ENCODE assay signal across 9 cellular contexts in the genomic region with DNA sequence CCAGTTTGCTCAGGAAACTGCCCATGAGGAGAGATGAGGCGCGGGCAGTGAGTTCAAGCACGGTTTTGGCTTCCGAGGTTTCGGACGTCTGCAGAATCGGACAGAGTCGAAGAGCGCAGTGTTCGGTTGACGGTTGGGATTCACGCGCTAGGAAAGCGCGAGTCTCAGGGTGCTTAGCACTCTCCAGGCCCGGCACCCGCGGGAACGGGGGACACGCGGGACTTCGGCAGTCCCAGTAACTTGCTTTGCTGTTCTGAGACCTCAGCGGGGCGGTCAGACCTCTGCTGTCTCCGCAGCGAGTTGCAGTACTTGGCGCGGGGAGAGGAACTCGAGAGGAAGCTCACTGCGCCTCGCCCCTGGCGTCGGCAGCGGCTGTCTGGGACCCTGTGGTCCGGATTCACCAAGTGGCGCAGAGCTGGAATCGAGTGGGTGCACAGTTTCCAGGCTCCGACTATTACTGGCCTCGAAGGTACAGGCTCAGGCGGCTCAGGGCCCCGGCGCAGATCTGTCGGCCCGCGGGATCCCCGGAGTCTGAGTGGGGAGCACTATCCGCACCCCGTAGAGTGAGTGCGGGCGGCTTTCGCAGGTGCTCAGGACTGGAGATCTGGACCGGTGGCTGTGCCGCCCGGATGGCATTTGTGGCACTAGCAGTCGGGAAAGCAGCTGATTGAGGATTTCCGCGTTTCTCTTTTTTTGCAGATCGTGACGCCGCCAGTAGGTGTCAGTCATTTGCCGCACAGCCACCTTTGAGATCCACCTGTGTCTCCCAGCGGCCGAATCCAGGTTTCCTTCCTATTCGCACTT. TPM values are rescaled to one million over a fixed set of nuclear protein-coding genes. Genes with fewer than 3 reads are reported as not detected.
DNase-seq lines count a peak whose midpoint lies in the region; ATAC-seq and TF ChIP-seq lines count a peak whose summit lies in the region.
"Had no signal": no experiment of that assay in that cellular context is flagged by ENCODE, and none has a peak within 500 bp of the region (broad histone marks: within the 10 kb centered on the region; RNA-seq: fewer than 3 reads in every experiment).

A gene (minus strand): TSS at position 128 of the 804 bp plus-strand sequence. CDS start 103 bp downstream, at position 25.

- H3K4me3 ChIP-seq in CD8-positive, alpha-beta T cell (ENCODE audit: low read depth, low read length): peak within 1 kb of the TSS; percentile 80

- H3K4me1 ChIP-seq in CD8-positive, alpha-beta T cell (ENCODE audit: insufficient read depth, low read length): peaks cover 12% of the 10 kb centered on the region

- intact Hi-C loops in CD8-positive, alpha-beta T cell (cut with DNase I, micrococcal nuclease): loop anchor here (1.0 to 5.0 kb wide), 12 partner anchors 75 to 585 kb away; a partner anchor contains a TSS
- intact Hi-C loops in activated CD4-positive, alpha-beta T cell treated with anti-CD3 and anti-CD28 coated beads for 36 hours (cut with DNase I, micrococcal nuclease): loop anchor here (1.0 to 5.0 kb wide), 9 partner anchors 76 to 440 kb away; a partner anchor contains a TSS

- CTCF ChIA-PET in CD8-positive, alpha-beta T cell (lab: Charles Lee): interaction anchor here (0.6 to 2.1 kb wide), 25 partner anchors 17 to 584 kb away, joined by 3 to 16 read pairs (median 4); no protein-coding TSS in a partner anchor
- CTCF ChIA-PET in activated CD4-positive, alpha-beta T cell treated with anti-CD3 and anti-CD28 coated beads for 36 hours (lab: Charles Lee): interaction anchor here (0.6 to 1.4 kb wide), 14 partner anchors 8 to 741 kb away, joined by 3 to 9 read pairs (median 4); no protein-coding TSS in a partner anchor

- H3K36me3 ChIP-seq in CD8-positive, alpha-beta T cell (ENCODE audit: insufficient read depth, low read length): no peaks in the 10 kb centered on the region

- peak; percentile 65 for ATAC-seq in CD8-positive, alpha-beta T cell
- ATAC-seq in GM21786 (IDR thresholded peaks at IDR 0.05; ENCODE audit: unreplicated experiment) (peak; percentile 61), HG03460 (IDR thresholded peaks at IDR 0.05; ENCODE audit: unreplicated experiment) (no peak)
- ATAC-seq in activated CD4-positive, alpha-beta T cell treated with anti-CD3 and anti-CD28 coated beads for 36 hours: peak; percentile 69

- peak; percentile 79 for TF ChIP-seq CTCF in CD8-positive, alpha-beta T cell (IDR thresholded peaks at IDR 0.05)

- no peaks in the 10 kb centered on the region for H3K36me3 Mint-ChIP-seq in CD8-positive, alpha-beta T cell
- H3K36me3 Mint-ChIP-seq in activated CD4-positive, alpha-beta T cell treated with anti-CD3 and anti-CD28 coated beads for 36 hours (ENCODE audit: low read depth): no peaks in the 10 kb centered on the region

- peaks cover 10% of the 10 kb centered on the region for H3K27me3 ChIP-seq in CD8-positive, alpha-beta T cell (ENCODE audit: insufficient read depth, low read length)

- H3K27ac Mint-ChIP-seq in CD8-positive, alpha-beta T cell: no peak within 1 kb of the TSS
- H3K27ac Mint-ChIP-seq in activated CD4-positive, alpha-beta T cell treated with anti-CD3 and anti-CD28 coated beads for 36 hours: no peak within 1 kb of the TSS

- H3K4me3 Mint-ChIP-seq in CD8-positive, alpha-beta T cell: peak within 1 kb of the TSS; percentile 81
- H3K4me3 Mint-ChIP-seq in activated CD4-positive, alpha-beta T cell treated with anti-CD3 and anti-CD28 coated beads for 36 hours: peak within 1 kb of the TSS; percentile 71

- peak; percentile 28 to 76 (median 51) for DNase-seq in CD8-positive, alpha-beta T cell
- peak; percentile 24 for DNase-seq in NCI-H2171 (lab: John Stamatoyannopoulos, UW)
- peak; percentile 77 for DNase-seq in activated CD4-positive, alpha-beta T cell treated with anti-CD3 and anti-CD28 coated beads for 36 hours
- peak; percentile 34 for DNase-seq in dedifferentiated amniotic fluid mesenchymal stem cell (ENCODE audit: extremely low spot score)
- DNase-seq in medulla oblongata (ENCODE audit: extremely low spot score): peak; percentile 9
- peak; percentile 19 to 27 for DNase-seq in stimulated activated CD8-positive, alpha-beta memory T cell treated with anti-CD3 and anti-CD28 coated beads, Interleukin-15, amount 100 ng/mL, for 4 hours (ENCODE audit: low read depth in 2 of 2)

- H3K4me1 Mint-ChIP-seq in CD8-positive, alpha-beta T cell (ENCODE audit: low read depth): peaks cover 10% of the 10 kb centered on the region
- H3K4me1 Mint-ChIP-seq in activated CD4-positive, alpha-beta T cell treated with anti-CD3 and anti-CD28 coated beads for 36 hours: peaks cover 4% of the 10 kb centered on the region

- no peaks in the 10 kb centered on the region for H3K9me3 Mint-ChIP-seq in CD8-positive, alpha-beta T cell
- H3K9me3 Mint-ChIP-seq in activated CD4-positive, alpha-beta T cell treated with anti-CD3 and anti-CD28 coated beads for 36 hours (ENCODE audit: low read depth): no peaks in the 10 kb centered on the region

- no peaks in the 10 kb centered on the region for H3K9me3 ChIP-seq in CD8-positive, alpha-beta T cell (ENCODE audit: low read length)

- POLR2A ChIA-PET in CD8-positive, alpha-beta T cell (lab: Charles Lee): interaction anchor here (1.8 kb wide), 1 partner anchor 167 kb away, joined by 4 read pairs; no protein-coding TSS in a partner anchor
- POLR2A ChIA-PET in activated CD4-positive, alpha-beta T cell treated with anti-CD3 and anti-CD28 coated beads for 36 hours (lab: Charles Lee): interaction anchor here (0.9 kb wide), 1 partner anchor 21 kb away, joined by 4 read pairs; no protein-coding TSS in a partner anchor

- H3K27me3 Mint-ChIP-seq in CD8-positive, alpha-beta T cell (ENCODE audit: low read depth): peaks cover 72% of the 10 kb centered on the region
- H3K27me3 Mint-ChIP-seq in activated CD4-positive, alpha-beta T cell treated with anti-CD3 and anti-CD28 coated beads for 36 hours: peaks cover 57% of the 10 kb centered on the region

- no peak within 1 kb of the TSS for H3K27ac ChIP-seq in CD8-positive, alpha-beta T cell (ENCODE audit: low read depth, low read length)

RNA-seq across cellular contexts. Expression of the gene that starts here (rescaled TPM):
- not detected for total RNA-seq in CD8-positive, alpha-beta T cell
- not detected for total RNA-seq in activated CD4-positive, alpha-beta T cell treated with anti-CD3 and anti-CD28 coated beads for 36 hours
- total RNA-seq: NCI-H460 had no signal

Comparison
In these comparisons a context has a peak if more than half of its experiments do, and no peak if none do; other contexts are left out.
1. Peak in DNase-seq, ATAC-seq and H3K4me3 ChIP-seq in CD8-positive, alpha-beta T cell; RNA of the gene not detected or under 1 TPM.
2. Peak in DNase-seq and ATAC-seq in activated CD4-positive, alpha-beta T cell treated with anti-CD3 and anti-CD28 coated beads for 36 hours; RNA of the gene not detected or under 1 TPM.
3. DNase-seq: peak in every context shown above with its lines; median percentile 77 in activated CD4-positive, alpha-beta T cell treated with anti-CD3 and anti-CD28 coated beads for 36 hours; 51 in CD8-positive, alpha-beta T cell; 34 in dedifferentiated amniotic fluid mesenchymal stem cell; 24 in NCI-H2171; 23 in stimulated activated CD8-positive, alpha-beta memory T cell treated with anti-CD3 and anti-CD28 coated beads, Interleukin-15, amount 100 ng/mL, for 4 hours; 9 in medulla oblongata.